ENCODE assay signal across 8 cellular contexts in genomic region chr9:90142580-90142979, GRCh38.
DNase-seq lines count a peak whose midpoint lies in the region; ATAC-seq and TF ChIP-seq lines count a peak whose summit lies in the region.

No MANE protein-coding gene starts in this region.

- H3K4me1 Mint-ChIP-seq in WTC11 (peaks cover 19% of the 10 kb centered on the region), nephron (no peaks in the 10 kb centered on the region)

- TF ChIP-seq POLR2A in tibial nerve (IDR thresholded peaks at IDR 0.05), result no peak

- H3K4me3 Mint-ChIP-seq in WTC11, result no peak overlapping the region; the same call in 1 of the 2 replicates
- no peak overlapping the region for H3K4me3 Mint-ChIP-seq in nephron

- 14 to 16% methylated on average over 5 of the region's 5 CpGs for WGBS in tibial nerve, 2 donors

- H3K9me3 Mint-ChIP-seq in WTC11, result peaks cover 18% of the 10 kb centered on the region
- peaks cover 10% of the 10 kb centered on the region for H3K9me3 Mint-ChIP-seq in nephron

- ATAC-seq in WTC11, result no peak

- H3K27me3 Mint-ChIP-seq in WTC11 (ENCODE audit: low read depth) (no peaks in the 10 kb centered on the region), nephron (ENCODE audit: low read depth) (peaks cover 9% of the 10 kb centered on the region)

- intact Hi-C loops in dorsolateral prefrontal cortex (cut with DNase I), result loop anchor here in 1 of 2 donors (5.0 kb wide), 2 partner anchors 615 to 730 kb away; no protein-coding TSS in a partner anchor

- H3K36me3 Mint-ChIP-seq in WTC11 (peaks cover 8% of the 10 kb centered on the region), nephron (ENCODE audit: low read depth) (no peaks in the 10 kb centered on the region)

- no peak overlapping the region; the same call in 1 of the 2 replicates for H3K27ac Mint-ChIP-seq in WTC11
- H3K27ac Mint-ChIP-seq in nephron, result no peak overlapping the region

- DNase-seq in activated CD4-positive, CD25-positive, alpha-beta regulatory T cell (lab: John Stamatoyannopoulos, UW), result peak; percentile 7 to 43 (median 13)
- no peak for DNase-seq in activated CD4-positive, CD25-positive, alpha-beta regulatory T cell treated with anti-CD3 and anti-CD28 coated beads, Interleukin-2, amount 50 U/mL, for 72 hours
- peak; percentile 79 for DNase-seq in NCI-H2029 (lab: John Stamatoyannopoulos, UW)
- DNase-seq in WTC11 (ENCODE audit: low spot score), result peak; percentile 48
- peak in 3 of 10 donors; percentile 11 to 46 (median 26) for DNase-seq in dorsolateral prefrontal cortex
- peak; percentile 21 to 68 for DNase-seq in tibial nerve (ENCODE audit: low spot score in 2 of 2)
- DNase-seq in HuH-7.5 (ENCODE audit: low spot score), result no peak

- H3K36me3 ChIP-seq in tibial nerve, result no peaks in the 10 kb centered on the region

- no peaks in the 10 kb centered on the region for H3K4me1 ChIP-seq in tibial nerve

- H3K27me3 ChIP-seq in dorsolateral prefrontal cortex, result peaks cover 0 to 10% (median 0%) of the 10 kb centered on the region in 45 donors
- no peaks in the 10 kb centered on the region for H3K27me3 ChIP-seq in tibial nerve

- no peak overlapping the region for H3K4me3 ChIP-seq in dorsolateral prefrontal cortex
- no peak overlapping the region for H3K4me3 ChIP-seq in tibial nerve

- peaks cover 0 to 3% (median 0%) of the 10 kb centered on the region in 4 donors for H3K9me3 ChIP-seq in tibial nerve

- no peak for TF ChIP-seq EP300 in tibial nerve (IDR thresholded peaks at IDR 0.05)

- TF ChIP-seq CTCF in WTC11 (IDR thresholded peaks at IDR 0.05) (peak; percentile 45), dorsolateral prefrontal cortex (IDR thresholded peaks at IDR 0.05 in 54 of 56, conservative IDR thresholded peaks at IDR 0.05 in 2 of 56; ENCODE audit: low read depth in 1 of 56, partially characterized antibody in 56 of 56) (peak; percentile 45 to 80 (median 64)), nephron (IDR thresholded peaks at IDR 0.05; ENCODE audit: unreplicated experiment in 3 of 3) (peak; percentile 45 to 69 (median 49)), tibial nerve (IDR thresholded peaks at IDR 0.05) (peak; percentile 18 to 55 (median 47))

- POLR2A ChIA-PET in WTC11 (lab: Charles Lee), result no interaction called here

- CTCF ChIA-PET in WTC11 (lab: Charles Lee), result interaction anchor here (0.6 to 1.7 kb wide), 7 partner anchors 11 to 578 kb away, joined by 3 to 9 read pairs (median 3); no protein-coding TSS in a partner anchor

- H3K27ac ChIP-seq in dorsolateral prefrontal cortex, result no peak overlapping the region
- H3K27ac ChIP-seq in tibial nerve, result no peak overlapping the region

TF ChIP-seq in WTC11, 78 proteins besides CTCF, POLR2A, EP300 and RAD21:
- no peak for TF ChIP-seq E2F4 (CRISPR knock-in tag; IDR thresholded peaks at IDR 0.05; ENCODE audit: borderline replicate concordance, low read depth)
- no peak for TF ChIP-seq MXD4 (CRISPR knock-in tag; IDR thresholded peaks at IDR 0.05; ENCODE audit: borderline replicate concordance)
- no peak for TF ChIP-seq SOX15 (CRISPR knock-in tag; IDR thresholded peaks at IDR 0.05)
- no peak for TF ChIP-seq GTF2I (CRISPR knock-in tag; conservative IDR thresholded peaks at IDR 0.05)
- TF ChIP-seq ZNF532 (CRISPR knock-in tag; IDR thresholded peaks at IDR 0.05; ENCODE audit: borderline replicate concordance), result no peak
- TF ChIP-seq KAT7 (CRISPR knock-in tag; IDR thresholded peaks at IDR 0.05; ENCODE audit: borderline replicate concordance), result no peak
- TF ChIP-seq SP1 (CRISPR knock-in tag; conservative IDR thresholded peaks at IDR 0.05), result no peak
- TF ChIP-seq OVOL2 (CRISPR knock-in tag; IDR thresholded peaks at IDR 0.05; ENCODE audit: borderline replicate concordance), result no peak
- no peak for TF ChIP-seq IRF1 (CRISPR knock-in tag; IDR thresholded peaks at IDR 0.05)
- TF ChIP-seq ATF1 (CRISPR knock-in tag; IDR thresholded peaks at IDR 0.05), result no peak
- no peak for TF ChIP-seq NFYB (CRISPR knock-in tag; conservative IDR thresholded peaks at IDR 0.05; ENCODE audit: low read depth)
- TF ChIP-seq ETV6 (CRISPR knock-in tag; IDR thresholded peaks at IDR 0.05), result no peak
- no peak for TF ChIP-seq USF2 (CRISPR knock-in tag; IDR thresholded peaks at IDR 0.05)
- TF ChIP-seq ZNF423 (CRISPR knock-in tag; IDR thresholded peaks at IDR 0.05), result no peak
- TF ChIP-seq IRF2 (CRISPR knock-in tag; IDR thresholded peaks at IDR 0.05; ENCODE audit: borderline replicate concordance, low read depth), result no peak

Comparison
In these comparisons a context has a peak if more than half of its experiments do, and no peak if none do; other contexts are left out.
1. DNase-seq: peak in activated CD4-positive, CD25-positive, alpha-beta regulatory T cell (4 of 4), NCI-H2029 (single experiment), WTC11 (single experiment) and tibial nerve (2 of 2); none in activated CD4-positive, CD25-positive, alpha-beta regulatory T cell treated with anti-CD3 and anti-CD28 coated beads, Interleukin-2, amount 50 U/mL, for 72 hours (single experiment) and HuH-7.5 (single experiment).
2. Peak in every context shown above with its lines, with median percentiles within 50 percentile points of each other: CTCF ChIP-seq.